In the genomic region with DNA sequence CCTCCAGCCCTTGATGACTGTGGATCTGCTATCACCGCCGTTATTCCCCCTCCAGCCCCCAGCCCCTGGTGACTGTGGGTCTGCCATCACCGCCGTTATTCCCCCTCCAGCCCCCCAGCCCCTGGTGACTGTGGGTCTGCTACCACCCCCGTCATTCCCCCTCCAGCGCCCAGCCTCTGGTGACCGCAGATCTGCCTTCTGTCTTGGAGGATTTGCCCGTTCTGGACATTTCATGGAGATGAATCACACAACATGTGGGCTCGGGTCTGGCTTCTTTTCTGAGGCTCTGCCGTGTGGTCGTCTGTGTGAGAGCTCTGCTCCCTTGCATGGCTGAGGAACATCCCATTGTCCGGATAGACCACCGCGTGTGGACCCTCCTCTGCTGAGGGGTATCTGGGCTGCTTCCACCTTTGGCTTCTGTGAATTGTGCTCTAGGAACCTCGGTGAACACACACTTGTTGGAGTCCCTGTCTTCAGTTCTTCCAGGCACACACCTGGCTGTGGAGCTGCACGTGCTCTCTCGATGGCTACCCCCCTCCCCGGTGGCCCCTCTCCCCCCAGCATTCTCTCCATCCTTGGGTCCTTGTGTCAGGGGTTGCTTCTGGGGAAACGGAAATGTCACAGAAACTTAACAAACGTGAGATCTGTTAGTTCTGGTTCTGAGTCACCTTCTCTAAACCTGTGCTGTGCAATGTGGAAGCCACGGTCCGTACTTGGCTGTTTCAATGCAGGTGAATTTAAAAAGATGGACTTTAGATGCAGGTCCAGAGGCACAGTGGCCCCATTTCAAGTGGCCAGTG, we compare ENCODE assay signal across 14 cellular contexts.
DNase-seq lines count a peak whose midpoint lies in the region; ATAC-seq, FAIRE-seq and TF ChIP-seq lines count a peak whose summit lies in the region.
"Had no signal": no experiment of that assay in that cellular context is flagged by ENCODE, and none has a peak within 500 bp of the region (broad histone marks: within the 10 kb centered on the region; RNA-seq: fewer than 3 reads in every experiment).

No MANE protein-coding gene starts in this region.

- DNase-seq in ELR (ENCODE audit: low read depth) (peak; percentile 91), RCC 7860 (ENCODE audit: low spot score) (peak; percentile 81), fibroblast of lung (ENCODE audit: low read depth in 2 of 2) (peak; percentile 61 to 95), posterior vena cava (ENCODE audit: low spot score) (peak; percentile 67), T-helper 9 cell (no peak)
- DNase-seq: activated CD8-positive, alpha-beta memory T cell treated with anti-CD3 and anti-CD28 coated beads, Interleukin-2, amount 50 U/mL, for 4 hours; amygdala; CD8-positive, alpha-beta T cell; effector memory CD8-positive, alpha-beta T cell; MM.1S had no signal

- peak; percentile 62 for FAIRE-seq in RCC 7860 (lab: Jason Lieb, UNC)

- H3K36me3 ChIP-seq in fibroblast of lung (ENCODE audit: control insufficient read depth, insufficient read depth, low read length): no peaks in the 10 kb centered on the region

- no peaks in the 10 kb centered on the region for H3K79me2 ChIP-seq in fibroblast of lung (ENCODE audit: control insufficient read depth, insufficient read depth, low read length)

- no peak for TF ChIP-seq CTCF in fibroblast of lung (conservative IDR thresholded peaks at IDR 0.05 in 1 of 2, IDR thresholded peaks at IDR 0.05 in 1 of 2; ENCODE audit: low read depth in 1 of 2, low read length in 2 of 2)

- H3K4me2 ChIP-seq in fibroblast of lung (ENCODE audit: extremely low read depth, insufficient read depth, low read length): peak overlapping the region; percentile 54

- H2AFZ ChIP-seq in fibroblast of lung (ENCODE audit: low read length): no peak overlapping the region

- peaks cover 13% of the 10 kb centered on the region for H3K4me1 ChIP-seq in fibroblast of lung (ENCODE audit: control insufficient read depth, extremely low read depth, insufficient read depth, low read length)

- no peak overlapping the region for H3K4me3 ChIP-seq in fibroblast of lung (replicated peaks in 1 of 4; ENCODE audit: control extremely low read depth in 1 of 4, insufficient read depth in 1 of 4, low read depth in 3 of 4, low read length in 4 of 4)

- no peak overlapping the region for H3K27ac ChIP-seq in fibroblast of lung (ENCODE audit: insufficient read depth, low read length)

- no peaks in the 10 kb centered on the region for H3K27me3 ChIP-seq in fibroblast of lung (ENCODE audit: control insufficient read depth, insufficient read depth, low read length)

- no peaks in the 10 kb centered on the region for H4K20me1 ChIP-seq in fibroblast of lung (ENCODE audit: control insufficient read depth, extremely low read depth, insufficient read depth, low read length)

- no peak overlapping the region for H3K9ac ChIP-seq in fibroblast of lung (ENCODE audit: insufficient read depth, low read length)

- H3K9me3 ChIP-seq in fibroblast of lung (ENCODE audit: control insufficient read depth, insufficient read depth, low read depth, low read length): no peaks in the 10 kb centered on the region

- no peak for ATAC-seq in activated CD4-positive, CD25-positive, alpha-beta regulatory T cell treated with anti-CD3 and anti-CD28 coated beads, Interleukin-2, amount 50 U/mL, for 24 hours
- ATAC-seq in HG03439 (IDR thresholded peaks at IDR 0.05; ENCODE audit: unreplicated experiment) (no peak), HG03354 (IDR thresholded peaks at IDR 0.05; ENCODE audit: poor library complexity, severe bottlenecking, unreplicated experiment) (no peak)
- ATAC-seq: CD8-positive, alpha-beta T cell; effector memory CD8-positive, alpha-beta T cell; Panc1 had no signal

- intact Hi-C loops in posterior vena cava (cut with DNase I): no loop called here
